8 cellular contexts compared by ENCODE assay signal in genomic region chr2:174699993-174700766, GRCh38.
DNase-seq lines count a peak whose midpoint lies in the region; ATAC-seq and TF ChIP-seq lines count a peak whose summit lies in the region.

No MANE protein-coding gene starts in this region.

- TF ChIP-seq CTCF in HFFc6 (IDR thresholded peaks at IDR 0.05) (peak; percentile 90), astrocyte of the spinal cord (IDR thresholded peaks at IDR 0.05; ENCODE audit: low read depth, low read length) (peak; percentile 57)

- no peaks in the 10 kb centered on the region for H3K36me3 Mint-ChIP-seq in activated T-cell treated with anti-CD3 and anti-CD28 coated beads, Interleukin-2, amount 50 U/mL, for 4 hours (ENCODE audit: insufficient read depth)
- H3K36me3 Mint-ChIP-seq in HFFc6 (ENCODE audit: low read depth), result no peaks in the 10 kb centered on the region
- no peaks in the 10 kb centered on the region for H3K36me3 Mint-ChIP-seq in stimulated activated naive B cell treated with anti-CD40 and anti-IgM and Interleukin-4, amounts not matched to agents 10 μg/mL and 1 μg/mL and 100 μg/mL, for 72 hours

- no peak overlapping the region for H3K4me3 Mint-ChIP-seq in activated T-cell treated with anti-CD3 and anti-CD28 coated beads, Interleukin-2, amount 50 U/mL, for 4 hours
- H3K4me3 Mint-ChIP-seq in HFFc6, result no peak overlapping the region
- no peak overlapping the region for H3K4me3 Mint-ChIP-seq in stimulated activated naive B cell treated with anti-CD40 and anti-IgM and Interleukin-4, amounts not matched to agents 10 μg/mL and 1 μg/mL and 100 μg/mL, for 72 hours

- no peak overlapping the region for H3K27ac Mint-ChIP-seq in HFFc6
- H3K27ac Mint-ChIP-seq in stimulated activated naive B cell treated with anti-CD40 and anti-IgM and Interleukin-4, amounts not matched to agents 10 μg/mL and 1 μg/mL and 100 μg/mL, for 72 hours, result no peak overlapping the region

- no peaks in the 10 kb centered on the region for H3K9me3 Mint-ChIP-seq in activated T-cell treated with anti-CD3 and anti-CD28 coated beads, Interleukin-2, amount 50 U/mL, for 4 hours
- H3K9me3 Mint-ChIP-seq in HFFc6, result no peaks in the 10 kb centered on the region
- no peaks in the 10 kb centered on the region for H3K9me3 Mint-ChIP-seq in stimulated activated naive B cell treated with anti-CD40 and anti-IgM and Interleukin-4, amounts not matched to agents 10 μg/mL and 1 μg/mL and 100 μg/mL, for 72 hours

- H3K27me3 Mint-ChIP-seq in activated T-cell treated with anti-CD3 and anti-CD28 coated beads, Interleukin-2, amount 50 U/mL, for 4 hours (ENCODE audit: low read depth), result peaks cover 2% of the 10 kb centered on the region
- H3K27me3 Mint-ChIP-seq in HFFc6 (ENCODE audit: insufficient read depth), result peaks cover 7% of the 10 kb centered on the region; the same call in 1 of the 2 replicates
- peaks cover 11 to 39% of the 10 kb centered on the region in 2 donors for H3K27me3 Mint-ChIP-seq in stimulated activated naive B cell treated with anti-CD40 and anti-IgM and Interleukin-4, amounts not matched to agents 10 μg/mL and 1 μg/mL and 100 μg/mL, for 72 hours

- peaks cover 5% of the 10 kb centered on the region for H3K4me1 Mint-ChIP-seq in activated T-cell treated with anti-CD3 and anti-CD28 coated beads, Interleukin-2, amount 50 U/mL, for 4 hours (ENCODE audit: low read depth)
- no peaks in the 10 kb centered on the region; the same call in none of the 2 replicates for H3K4me1 Mint-ChIP-seq in HFFc6 (ENCODE audit: low read depth)
- H3K4me1 Mint-ChIP-seq in stimulated activated naive B cell treated with anti-CD40 and anti-IgM and Interleukin-4, amounts not matched to agents 10 μg/mL and 1 μg/mL and 100 μg/mL, for 72 hours, result peaks cover 4 to 6% of the 10 kb centered on the region in 2 donors

- in situ Hi-C loops in astrocyte of the spinal cord (cut with HindIII; ENCODE audit: low sequenced_read_pairs), result no loop called here

- ATAC-seq in activated T-cell treated with anti-CD3 and anti-CD28 coated beads, Interleukin-2, amount 50 U/mL, for 4 hours, result peak; percentile 47 to 67
- peak; percentile 52 to 65 for ATAC-seq in stimulated activated naive B cell treated with anti-CD40 and anti-IgM and Interleukin-4, amounts not matched to agents 10 μg/mL and 1 μg/mL and 100 μg/mL, for 72 hours (replicated peaks)
- no peak for ATAC-seq in HG02642 (IDR thresholded peaks at IDR 0.05; ENCODE audit: poor library complexity, unreplicated experiment)

- H3K4me3 ChIP-seq in astrocyte of the spinal cord (ENCODE audit: low read depth, low read length), result no peak overlapping the region

- no peak for DNase-seq in activated T-cell treated with anti-CD3 and anti-CD28 coated beads, Interleukin-2, amount 50 U/mL, for 4 hours
- no peak for DNase-seq in activated T-cell treated with anti-CD3 and anti-CD28 coated beads, Interleukin-2, amount 50 U/mL, for 1 hour
- peak; percentile 48 for DNase-seq in HFFc6
- DNase-seq in NCI-H69 (lab: John Stamatoyannopoulos, UW), result peak; percentile 45
- peak; percentile 56 for DNase-seq in astrocyte of the spinal cord (ENCODE audit: low read depth, low spot score)
- peak; percentile 72 for DNase-seq in iPS-NIHi11 (ENCODE audit: low spot score)
- no peak for DNase-seq in stimulated activated naive B cell treated with anti-CD40 and anti-IgM and Interleukin-4, amounts not matched to agents 10 μg/mL and 1 μg/mL and 100 μg/mL, for 72 hours

Comparison
In these comparisons a context has a peak if more than half of its experiments do, and no peak if none do; other contexts are left out.
1. DNase-seq: peak in HFFc6 (single experiment), NCI-H69 (single experiment), astrocyte of the spinal cord (single experiment) and iPS-NIHi11 (single experiment); none in activated T-cell treated with anti-CD3 and anti-CD28 coated beads, Interleukin-2, amount 50 U/mL, for 4 hours (single experiment), activated T-cell treated with anti-CD3 and anti-CD28 coated beads, Interleukin-2, amount 50 U/mL, for 1 hour (single experiment) and stimulated activated naive B cell treated with anti-CD40 and anti-IgM and Interleukin-4, amounts not matched to agents 10 μg/mL and 1 μg/mL and 100 μg/mL, for 72 hours (single experiment).